Comparison of ENCODE assay signal across 16 cellular contexts in genomic region chr9:115850548-115851304, GRCh38.
DNase-seq lines count a peak whose midpoint lies in the region; TF ChIP-seq lines count a peak whose summit lies in the region.
"Had no signal": no experiment of that assay in that cellular context is flagged by ENCODE, and none has a peak within 500 bp of the region (broad histone marks: within the 10 kb centered on the region; RNA-seq: fewer than 3 reads in every experiment).

No MANE protein-coding gene starts in this region.

- in situ Hi-C loops in astrocyte of the cerebellum (cut with HindIII; ENCODE audit: low sequenced_read_pairs) = no loop called here

- no peaks in the 10 kb centered on the region for H3K9me3 ChIP-seq in AG04450 (ENCODE audit: control insufficient read depth, insufficient read depth, low read length)
- H3K9me3 ChIP-seq: colonic mucosa, gastrocnemius medialis had no signal

- no peaks in the 10 kb centered on the region for H3K27me3 ChIP-seq in AG04450 (ENCODE audit: control insufficient read depth, insufficient read depth, low read length)
- H3K27me3 ChIP-seq: colonic mucosa, gastrocnemius medialis had no signal

- POLR2A ChIA-PET in AG04450 (lab: Yijun Ruan, JAX) = interaction anchor here (0.5 to 2.2 kb wide), 6 partner anchors 94 to 305 kb away, joined by 3 to 12 read pairs (median 3); no protein-coding TSS in a partner anchor

- no peak overlapping the region for H3K4me3 ChIP-seq in AG04450 (ENCODE audit: low read depth, low read length)
- H3K4me3 ChIP-seq in astrocyte of the cerebellum (ENCODE audit: low read depth, low read length) = no peak overlapping the region
- H3K4me3 ChIP-seq: colonic mucosa, gastrocnemius medialis had no signal

- no peak overlapping the region for H3K27ac ChIP-seq in AG04450 (ENCODE audit: low read depth, low read length)
- H3K27ac ChIP-seq: colonic mucosa, gastrocnemius medialis had no signal

- TF ChIP-seq CTCF in AG04450 (IDR thresholded peaks at IDR 0.05; ENCODE audit: low read depth, low read length) (no peak), astrocyte of the cerebellum (IDR thresholded peaks at IDR 0.05; ENCODE audit: low read depth, low read length, missing control alignments) (no peak)

- DNase-seq in AG04450 (ENCODE audit: low read depth, low spot score) (peak; percentile 54), HCEC 1CT (peak; percentile 88), astrocyte of the cerebellum (ENCODE audit: low read depth) (peak; percentile 63), foreskin melanocyte (peak; percentile 17), COLO829 (ENCODE audit: low spot score) (no peak), DMS53 (lab: John Stamatoyannopoulos, UW) (no peak), hypothalamus (lab: John Stamatoyannopoulos, UW) (no peak)
- DNase-seq in stimulated activated CD4-positive, alpha-beta T cell treated with anti-CD3 and anti-CD28 coated beads, Interleukin-1b, Interleukin-23, amount 100 ng/mL, for 48 hours = no peak
- DNase-seq: activated CD4-positive, CD25-positive, alpha-beta regulatory T cell; activated CD8-positive, alpha-beta memory T cell treated with anti-CD3 and anti-CD28 coated beads, Interleukin-2, amount 50 U/mL, for 48 hours; activated naive CD4-positive, alpha-beta T cell treated with anti-CD3 and anti-CD28 coated beads, Interleukin-2, amount 10 ng/mL, durations not matched to agents 7 days and 5 days; colonic mucosa; gastrocnemius medialis; immature natural killer cell; posterior cingulate gyrus; stimulated activated CD4-positive, alpha-beta T cell treated with anti-CD3 and anti-CD28 coated beads, Interleukin-15, amount 100 ng/mL, for 24 hours had no signal

- CTCF ChIA-PET in AG04450 (lab: Charles Lee) = interaction anchor here (2.1 kb wide), 1 partner anchor 258 kb away, joined by 12 read pairs; no protein-coding TSS in a partner anchor

Comparison
In these comparisons a context has a peak if more than half of its experiments do, and no peak if none do; other contexts are left out.
1. DNase-seq: peak in AG04450 (single experiment), HCEC 1CT (single experiment), astrocyte of the cerebellum (single experiment) and foreskin melanocyte (single experiment); none in stimulated activated CD4-positive, alpha-beta T cell treated with anti-CD3 and anti-CD28 coated beads, Interleukin-1b, Interleukin-23, amount 100 ng/mL, for 48 hours (single experiment), COLO829 (single experiment), DMS53 (single experiment) and hypothalamus (0 of 51).